In the genomic region with DNA sequence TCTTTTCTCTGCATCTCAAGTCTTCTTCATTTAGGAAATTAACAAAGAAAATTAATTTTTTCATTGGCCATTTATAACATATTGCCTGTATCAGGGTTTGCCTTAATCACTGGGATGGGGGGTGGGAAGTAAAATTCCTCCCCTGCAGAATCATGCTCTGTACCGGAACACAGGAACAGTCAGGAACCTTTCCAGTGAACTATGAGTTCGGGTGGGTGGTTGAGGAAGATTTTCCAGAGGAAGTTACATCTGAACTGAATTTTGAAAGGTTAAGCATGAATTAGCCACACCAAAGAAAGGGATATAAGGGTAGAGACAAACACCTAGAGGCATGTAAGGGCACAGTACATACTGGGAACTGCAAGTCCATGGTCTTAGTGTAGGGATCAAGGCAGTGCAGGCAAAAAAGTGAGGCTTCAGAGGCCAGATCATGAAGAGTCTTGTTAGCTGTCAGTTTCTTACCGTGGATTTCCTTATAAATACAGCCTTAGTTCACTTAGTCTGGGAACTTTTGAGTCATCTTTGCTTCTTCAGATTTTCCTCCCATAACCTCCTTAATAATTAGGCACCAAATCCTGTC, we compare ENCODE assay signal across 19 cellular contexts. TPM values are rescaled to one million over a fixed set of nuclear protein-coding genes. Genes with fewer than 3 reads are reported as not detected.
DNase-seq lines count a peak whose midpoint lies in the region; ATAC-seq and TF ChIP-seq lines count a peak whose summit lies in the region.
"Had no signal": no experiment of that assay in that cellular context is flagged by ENCODE, and none has a peak within 500 bp of the region (broad histone marks: within the 10 kb centered on the region; RNA-seq: fewer than 3 reads in every experiment).

No MANE protein-coding gene starts in this region.

- DNase-seq in activated CD8-positive, alpha-beta T cell treated with anti-CD3 and anti-CD28 coated beads for 36 hours: no peak
- DNase-seq in activated CD8-positive, alpha-beta T cell treated with anti-CD3 and anti-CD28 coated beads, Interleukin-2, amount 10 ng/mL, durations not matched to agents 7 days and 5 days: no peak
- DNase-seq in activated T-helper 1 cell treated with anti-CD3 and anti-CD28 coated beads, Interleukin-12 subunit alpha, Interleukin-12 subunit beta, Interleukin-2, Interleukin-4 antibody, amounts not matched to agents 30 ng/mL and 10 ng/mL and 1 ng/mL, durations not matched to agents 14 hours and 24 hours and 36 hours (ENCODE audit: low spot score): no peak
- DNase-seq in epithelial cell of prostate (ENCODE audit: low read depth, low spot score) (no peak), putamen (ENCODE audit: low spot score) (peak; percentile 10), NCI-H345 (lab: John Stamatoyannopoulos, UW) (no peak), DMS79 treated with DMSO at 0.1 percent for 48 hours (lab: John Stamatoyannopoulos, UW) (no peak)
- DNase-seq in central memory CD4-positive, alpha-beta T cell: no peak
- DNase-seq: erythroblast, H7, heart left ventricle, kidney, MG63, NCI-H2081 treated with DMSO at 0.1 percent for 48 hours, NCI-H526 treated with DMSO at 0.1 percent for 48 hours, ovary, PC-3, upper lobe of right lung had no signal

- peaks cover 9% of the 10 kb centered on the region for H3K36me3 Mint-ChIP-seq in activated CD8-positive, alpha-beta T cell treated with anti-CD3 and anti-CD28 coated beads for 36 hours (ENCODE audit: low read depth)
- H3K36me3 Mint-ChIP-seq in activated CD8-positive, alpha-beta T cell treated with anti-CD3 and anti-CD28 coated beads, Interleukin-2, amount 10 ng/mL, durations not matched to agents 7 days and 5 days (ENCODE audit: low read depth): no peaks in the 10 kb centered on the region
- H3K36me3 Mint-ChIP-seq in activated T-helper 1 cell treated with anti-CD3 and anti-CD28 coated beads, Interleukin-12 subunit alpha, Interleukin-12 subunit beta, Interleukin-2, Interleukin-4 antibody, amounts not matched to agents 30 ng/mL and 10 ng/mL and 1 ng/mL, durations not matched to agents 14 hours and 24 hours and 36 hours (ENCODE audit: low read depth): no peaks in the 10 kb centered on the region

- H3K4me1 Mint-ChIP-seq in activated CD8-positive, alpha-beta T cell treated with anti-CD3 and anti-CD28 coated beads for 36 hours (ENCODE audit: low read depth): peaks cover 51% of the 10 kb centered on the region
- H3K4me1 Mint-ChIP-seq in activated CD8-positive, alpha-beta T cell treated with anti-CD3 and anti-CD28 coated beads, Interleukin-2, amount 10 ng/mL, durations not matched to agents 7 days and 5 days (ENCODE audit: low read depth): peaks cover 9% of the 10 kb centered on the region
- peaks cover 7% of the 10 kb centered on the region for H3K4me1 Mint-ChIP-seq in activated T-helper 1 cell treated with anti-CD3 and anti-CD28 coated beads, Interleukin-12 subunit alpha, Interleukin-12 subunit beta, Interleukin-2, Interleukin-4 antibody, amounts not matched to agents 30 ng/mL and 10 ng/mL and 1 ng/mL, durations not matched to agents 14 hours and 24 hours and 36 hours (ENCODE audit: low read depth)

- no peak for TF ChIP-seq CTCF in activated CD8-positive, alpha-beta T cell treated with anti-CD3 and anti-CD28 coated beads for 36 hours (IDR thresholded peaks at IDR 0.05)

- peak overlapping the region; percentile 7 for H3K27ac ChIP-seq in epithelial cell of prostate
- H3K27ac ChIP-seq: heart left ventricle, ovary, SK-N-MC, upper lobe of right lung had no signal

- peaks cover 1% of the 10 kb centered on the region for H3K9me3 Mint-ChIP-seq in activated CD8-positive, alpha-beta T cell treated with anti-CD3 and anti-CD28 coated beads for 36 hours
- H3K9me3 Mint-ChIP-seq in activated CD8-positive, alpha-beta T cell treated with anti-CD3 and anti-CD28 coated beads, Interleukin-2, amount 10 ng/mL, durations not matched to agents 7 days and 5 days (ENCODE audit: insufficient read depth): no peaks in the 10 kb centered on the region
- no peaks in the 10 kb centered on the region for H3K9me3 Mint-ChIP-seq in activated T-helper 1 cell treated with anti-CD3 and anti-CD28 coated beads, Interleukin-12 subunit alpha, Interleukin-12 subunit beta, Interleukin-2, Interleukin-4 antibody, amounts not matched to agents 30 ng/mL and 10 ng/mL and 1 ng/mL, durations not matched to agents 14 hours and 24 hours and 36 hours

- H3K27ac Mint-ChIP-seq in activated CD8-positive, alpha-beta T cell treated with anti-CD3 and anti-CD28 coated beads for 36 hours: peak overlapping the region; percentile 88
- H3K27ac Mint-ChIP-seq in activated CD8-positive, alpha-beta T cell treated with anti-CD3 and anti-CD28 coated beads, Interleukin-2, amount 10 ng/mL, durations not matched to agents 7 days and 5 days: no peak overlapping the region
- H3K27ac Mint-ChIP-seq in activated T-helper 1 cell treated with anti-CD3 and anti-CD28 coated beads, Interleukin-12 subunit alpha, Interleukin-12 subunit beta, Interleukin-2, Interleukin-4 antibody, amounts not matched to agents 30 ng/mL and 10 ng/mL and 1 ng/mL, durations not matched to agents 14 hours and 24 hours and 36 hours: peak overlapping the region; percentile 36

- CTCF ChIA-PET in activated CD8-positive, alpha-beta T cell treated with anti-CD3 and anti-CD28 coated beads for 36 hours (lab: Charles Lee): no interaction called here
- CTCF ChIA-PET in activated CD8-positive, alpha-beta T cell treated with anti-CD3 and anti-CD28 coated beads, Interleukin-2, amount 10 ng/mL, durations not matched to agents 7 days and 5 days (lab: Charles Lee): interaction anchor here (1.2 kb wide), 1 partner anchor 10 kb away, joined by 3 read pairs; no protein-coding TSS in a partner anchor

- intact Hi-C loops in activated CD8-positive, alpha-beta T cell treated with anti-CD3 and anti-CD28 coated beads for 36 hours (cut with micrococcal nuclease): no loop called here
- intact Hi-C loops in activated T-helper 1 cell treated with anti-CD3 and anti-CD28 coated beads, Interleukin-12 subunit alpha, Interleukin-12 subunit beta, Interleukin-2, Interleukin-4 antibody, amounts not matched to agents 30 ng/mL and 10 ng/mL and 1 ng/mL, durations not matched to agents 14 hours and 24 hours and 36 hours (cut with micrococcal nuclease): no loop called here

- H3K27me3 Mint-ChIP-seq in activated CD8-positive, alpha-beta T cell treated with anti-CD3 and anti-CD28 coated beads for 36 hours: no peaks in the 10 kb centered on the region
- H3K27me3 Mint-ChIP-seq in activated CD8-positive, alpha-beta T cell treated with anti-CD3 and anti-CD28 coated beads, Interleukin-2, amount 10 ng/mL, durations not matched to agents 7 days and 5 days (ENCODE audit: low read depth): no peaks in the 10 kb centered on the region
- H3K27me3 Mint-ChIP-seq in activated T-helper 1 cell treated with anti-CD3 and anti-CD28 coated beads, Interleukin-12 subunit alpha, Interleukin-12 subunit beta, Interleukin-2, Interleukin-4 antibody, amounts not matched to agents 30 ng/mL and 10 ng/mL and 1 ng/mL, durations not matched to agents 14 hours and 24 hours and 36 hours (ENCODE audit: insufficient read depth): no peaks in the 10 kb centered on the region

- POLR2A ChIA-PET in activated CD8-positive, alpha-beta T cell treated with anti-CD3 and anti-CD28 coated beads for 36 hours (lab: Charles Lee): interaction anchor here (1.3 kb wide), 1 partner anchor 20 kb away, joined by 3 read pairs; no protein-coding TSS in a partner anchor
- POLR2A ChIA-PET in activated CD8-positive, alpha-beta T cell treated with anti-CD3 and anti-CD28 coated beads, Interleukin-2, amount 10 ng/mL, durations not matched to agents 7 days and 5 days (lab: Charles Lee): no interaction called here

- no peak overlapping the region for H3K4me3 Mint-ChIP-seq in activated CD8-positive, alpha-beta T cell treated with anti-CD3 and anti-CD28 coated beads for 36 hours
- no peak overlapping the region for H3K4me3 Mint-ChIP-seq in activated CD8-positive, alpha-beta T cell treated with anti-CD3 and anti-CD28 coated beads, Interleukin-2, amount 10 ng/mL, durations not matched to agents 7 days and 5 days
- no peak overlapping the region for H3K4me3 Mint-ChIP-seq in activated T-helper 1 cell treated with anti-CD3 and anti-CD28 coated beads, Interleukin-12 subunit alpha, Interleukin-12 subunit beta, Interleukin-2, Interleukin-4 antibody, amounts not matched to agents 30 ng/mL and 10 ng/mL and 1 ng/mL, durations not matched to agents 14 hours and 24 hours and 36 hours

- peak; percentile 49 for ATAC-seq in activated CD8-positive, alpha-beta T cell treated with anti-CD3 and anti-CD28 coated beads for 36 hours
- no peak for ATAC-seq in activated CD8-positive, alpha-beta T cell treated with anti-CD3 and anti-CD28 coated beads, Interleukin-2, amount 10 ng/mL, durations not matched to agents 7 days and 5 days
- ATAC-seq: PC-3, upper lobe of right lung had no signal

RNA-seq across cellular contexts. Expression of a gene that starts 55.6 kb away (rescaled TPM):
- total RNA-seq in activated CD8-positive, alpha-beta T cell treated with anti-CD3 and anti-CD28 coated beads for 36 hours: 10 to 100 TPM; 17.2 to 19.4 TPM
- total RNA-seq in activated CD8-positive, alpha-beta T cell treated with anti-CD3 and anti-CD28 coated beads, Interleukin-2, amount 10 ng/mL, durations not matched to agents 7 days and 5 days: 10 to 100 TPM; 17.1 to 18.8 TPM
- 9.3 and 9.5 TPM in 2 replicates for total RNA-seq in activated T-helper 1 cell treated with anti-CD3 and anti-CD28 coated beads, Interleukin-12 subunit alpha, Interleukin-12 subunit beta, Interleukin-2, Interleukin-4 antibody, amounts not matched to agents 30 ng/mL and 10 ng/mL and 1 ng/mL, durations not matched to agents 14 hours and 24 hours and 36 hours
